In genomic region chr3:149717391-149718056, GRCh38 we compare ENCODE assay signal across 8 cellular contexts. TPM values are rescaled to one million over a fixed set of nuclear protein-coding genes. Genes with fewer than 3 reads are reported as not detected.
DNase-seq lines count a peak whose midpoint lies in the region; ATAC-seq and TF ChIP-seq lines count a peak whose summit lies in the region.

No MANE protein-coding gene starts in this region.

- H3K79me2 ChIP-seq in neural progenitor cell (ENCODE audit: low read depth) = no peaks in the 10 kb centered on the region

- H3F3A ChIP-seq in neural progenitor cell (ENCODE audit: low read depth) = no peaks in the 10 kb centered on the region

- no peak overlapping the region for H3K27ac Mint-ChIP-seq in neural progenitor cell

- peaks cover 11% of the 10 kb centered on the region for H3K9me3 ChIP-seq in neural progenitor cell (ENCODE audit: low read depth)

- H3K9me3 Mint-ChIP-seq in neural progenitor cell = peaks cover 25% of the 10 kb centered on the region

- peak overlapping the region; percentile 93 for H2AFZ ChIP-seq in neural progenitor cell (replicated peaks)

- H3K27me3 Mint-ChIP-seq in neural progenitor cell (ENCODE audit: insufficient read depth, low read depth) = no peaks in the 10 kb centered on the region

- no peaks in the 10 kb centered on the region for H3K27me3 ChIP-seq in neural progenitor cell

- no peaks in the 10 kb centered on the region for H3K36me3 ChIP-seq in neural progenitor cell

- ATAC-seq in GM21423 (IDR thresholded peaks at IDR 0.05; ENCODE audit: unreplicated experiment) = no peak

- H3K36me3 Mint-ChIP-seq in neural progenitor cell = no peaks in the 10 kb centered on the region

- H4K20me1 ChIP-seq in neural progenitor cell (ENCODE audit: low read depth) = no peaks in the 10 kb centered on the region

- H3K4me1 Mint-ChIP-seq in neural progenitor cell = peaks cover 4% of the 10 kb centered on the region

- TF ChIP-seq CTCF in WI38 (IDR thresholded peaks at IDR 0.05; ENCODE audit: low read depth, low read length) (peak; percentile 54), foreskin fibroblast (IDR thresholded peaks at IDR 0.05; ENCODE audit: low read depth, low read length) (peak; percentile 68), neural progenitor cell (IDR thresholded peaks at IDR 0.05) (peak; percentile 88)

- no peak overlapping the region for H3K27ac ChIP-seq in neural progenitor cell

- no peak overlapping the region for H3K9ac ChIP-seq in neural progenitor cell

- no peak overlapping the region for H3K4me3 ChIP-seq in WI38 (ENCODE audit: low read depth, low read length)
- H3K4me3 ChIP-seq in foreskin fibroblast (ENCODE audit: low read depth in 1 of 2, low read length in 2 of 2) = no peak overlapping the region
- no peak overlapping the region for H3K4me3 ChIP-seq in neural progenitor cell

- no peaks in the 10 kb centered on the region for H3K4me1 ChIP-seq in neural progenitor cell

- DNase-seq in DMS 273 (lab: John Stamatoyannopoulos, UW; ENCODE audit: unreplicated experiment) (peak; percentile 88), H4 (ENCODE audit: low spot score) (peak; percentile 80), NCI-H2107 treated with DMSO at 0.1 percent for 48 hours (lab: John Stamatoyannopoulos, UW; ENCODE audit: unreplicated experiment) (peak; percentile 62), foreskin fibroblast (peak; percentile 61 to 87), neural progenitor cell (ENCODE audit: low spot score) (peak; percentile 77), NCI-H187 (lab: John Stamatoyannopoulos, UW) (no peak)

- no peak overlapping the region for H3K4me2 ChIP-seq in neural progenitor cell

- H3K4me3 Mint-ChIP-seq in neural progenitor cell = no peak overlapping the region

RNA-seq across cellular contexts. Expression of gene COMMD2, which starts 34.8 kb away (rescaled TPM):
- 52.3 and 52.7 TPM in 2 replicates for total RNA-seq in H4 (2014; rRNA removed; shearing (Covaris generic))
- 46.8 and 110 TPM in 2 replicates for total RNA-seq in neural progenitor cell (ENCODE audit: low replicate concordance)

RNA-seq across cellular contexts. Expression of gene WWTR1, which starts 59.7 kb away (rescaled TPM):
- 37.2 and 47.4 TPM in 2 replicates for total RNA-seq in H4 (2014; rRNA removed; shearing (Covaris generic))
- 8.0 and 13.9 TPM in 2 replicates for total RNA-seq in neural progenitor cell (ENCODE audit: low replicate concordance)

Comparison
In these comparisons a context has a peak if more than half of its experiments do, and no peak if none do; other contexts are left out.
1. DNase-seq: peak in DMS 273 (single experiment), H4 (single experiment), NCI-H2107 treated with DMSO at 0.1 percent for 48 hours (single experiment), foreskin fibroblast (2 of 2) and neural progenitor cell (single experiment); none in NCI-H187 (0 of 2).
2. Peak in every context shown above with its lines, with median percentiles within 50 percentile points of each other: CTCF ChIP-seq.